Comparison of ENCODE assay signal across 1 cellular context in genomic region chr1:167635941-167636340, GRCh38.
TF ChIP-seq lines count a peak whose summit lies in the region.

No MANE protein-coding gene starts in this region.

TF ChIP-seq in HepG2, 621 proteins besides CTCF, POLR2A, EP300 and RAD21:
- TF ChIP-seq JARID2 (CRISPR knock-in tag; IDR thresholded peaks at IDR 0.05; ENCODE audit: insufficient replicate concordance) (no peak), TCF7 (IDR thresholded peaks at IDR 0.05; ENCODE audit: low read depth) (no peak), ZNF503 (CRISPR knock-in tag; IDR thresholded peaks at IDR 0.05) (no peak), NR1H2 (CRISPR knock-in tag; IDR thresholded peaks at IDR 0.05; ENCODE audit: borderline replicate concordance, low read depth) (no peak), HNF4G (IDR thresholded peaks at IDR 0.05; ENCODE audit: borderline replicate concordance, low read depth, low read length) (no peak), HNF4G (CRISPR knock-in tag; IDR thresholded peaks at IDR 0.05; ENCODE audit: borderline replicate concordance, low read depth) (no peak), FOXA1 (IDR thresholded peaks at IDR 0.05) (no peak), FOXA1 (CRISPR knock-in tag; IDR thresholded peaks at IDR 0.05) (no peak), CBFB (CRISPR knock-in tag; IDR thresholded peaks at IDR 0.05) (no peak), SOX5 (CRISPR knock-in tag; IDR thresholded peaks at IDR 0.05; ENCODE audit: borderline replicate concordance) (no peak), TERF1 (CRISPR knock-in tag; IDR thresholded peaks at IDR 0.05) (no peak)
- TF ChIP-seq, protein P1, sequence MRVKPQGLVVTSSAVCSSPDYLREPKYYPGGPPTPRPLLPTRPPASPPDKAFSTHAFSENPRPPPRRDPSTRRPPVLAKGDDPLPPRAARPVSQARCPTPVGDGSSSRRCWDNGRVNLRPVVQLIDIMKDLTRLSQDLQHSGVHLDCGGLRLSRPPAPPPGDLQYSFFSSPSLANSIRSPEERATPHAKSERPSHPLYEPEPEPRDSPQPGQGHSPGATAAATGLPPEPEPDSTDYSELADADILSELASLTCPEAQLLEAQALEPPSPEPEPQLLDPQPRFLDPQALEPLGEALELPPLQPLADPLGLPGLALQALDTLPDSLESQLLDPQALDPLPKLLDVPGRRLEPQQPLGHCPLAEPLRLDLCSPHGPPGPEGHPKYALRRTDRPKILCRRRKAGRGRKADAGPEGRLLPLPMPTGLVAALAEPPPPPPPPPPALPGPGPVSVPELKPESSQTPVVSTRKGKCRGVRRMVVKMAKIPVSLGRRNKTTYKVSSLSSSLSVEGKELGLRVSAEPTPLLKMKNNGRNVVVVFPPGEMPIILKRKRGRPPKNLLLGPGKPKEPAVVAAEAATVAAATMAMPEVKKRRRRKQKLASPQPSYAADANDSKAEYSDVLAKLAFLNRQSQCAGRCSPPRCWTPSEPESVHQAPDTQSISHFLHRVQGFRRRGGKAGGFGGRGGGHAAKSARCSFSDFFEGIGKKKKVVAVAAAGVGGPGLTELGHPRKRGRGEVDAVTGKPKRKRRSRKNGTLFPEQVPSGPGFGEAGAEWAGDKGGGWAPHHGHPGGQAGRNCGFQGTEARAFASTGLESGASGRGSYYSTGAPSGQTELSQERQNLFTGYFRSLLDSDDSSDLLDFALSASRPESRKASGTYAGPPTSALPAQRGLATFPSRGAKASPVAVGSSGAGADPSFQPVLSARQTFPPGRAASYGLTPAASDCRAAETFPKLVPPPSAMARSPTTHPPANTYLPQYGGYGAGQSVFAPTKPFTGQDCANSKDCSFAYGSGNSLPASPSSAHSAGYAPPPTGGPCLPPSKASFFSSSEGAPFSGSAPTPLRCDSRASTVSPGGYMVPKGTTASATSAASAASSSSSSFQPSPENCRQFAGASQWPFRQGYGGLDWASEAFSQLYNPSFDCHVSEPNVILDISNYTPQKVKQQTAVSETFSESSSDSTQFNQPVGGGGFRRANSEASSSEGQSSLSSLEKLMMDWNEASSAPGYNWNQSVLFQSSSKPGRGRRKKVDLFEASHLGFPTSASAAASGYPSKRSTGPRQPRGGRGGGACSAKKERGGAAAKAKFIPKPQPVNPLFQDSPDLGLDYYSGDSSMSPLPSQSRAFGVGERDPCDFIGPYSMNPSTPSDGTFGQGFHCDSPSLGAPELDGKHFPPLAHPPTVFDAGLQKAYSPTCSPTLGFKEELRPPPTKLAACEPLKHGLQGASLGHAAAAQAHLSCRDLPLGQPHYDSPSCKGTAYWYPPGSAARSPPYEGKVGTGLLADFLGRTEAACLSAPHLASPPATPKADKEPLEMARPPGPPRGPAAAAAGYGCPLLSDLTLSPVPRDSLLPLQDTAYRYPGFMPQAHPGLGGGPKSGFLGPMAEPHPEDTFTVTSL (CRISPR knock-in tag; IDR thresholded peaks at IDR 0.05; ENCODE audit: borderline replicate concordance), result no peak
- TF ChIP-seq, protein P2, sequence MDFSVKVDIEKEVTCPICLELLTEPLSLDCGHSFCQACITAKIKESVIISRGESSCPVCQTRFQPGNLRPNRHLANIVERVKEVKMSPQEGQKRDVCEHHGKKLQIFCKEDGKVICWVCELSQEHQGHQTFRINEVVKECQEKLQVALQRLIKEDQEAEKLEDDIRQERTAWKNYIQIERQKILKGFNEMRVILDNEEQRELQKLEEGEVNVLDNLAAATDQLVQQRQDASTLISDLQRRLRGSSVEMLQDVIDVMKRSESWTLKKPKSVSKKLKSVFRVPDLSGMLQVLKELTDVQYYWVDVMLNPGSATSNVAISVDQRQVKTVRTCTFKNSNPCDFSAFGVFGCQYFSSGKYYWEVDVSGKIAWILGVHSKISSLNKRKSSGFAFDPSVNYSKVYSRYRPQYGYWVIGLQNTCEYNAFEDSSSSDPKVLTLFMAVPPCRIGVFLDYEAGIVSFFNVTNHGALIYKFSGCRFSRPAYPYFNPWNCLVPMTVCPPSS (IDR thresholded peaks at IDR 0.05), result no peak
